15 cellular contexts compared by ENCODE assay signal in genomic region chr4:7832331-7832730, GRCh38.
DNase-seq lines count a peak whose midpoint lies in the region; ATAC-seq and TF ChIP-seq lines count a peak whose summit lies in the region.
"Had no signal": no experiment of that assay in that cellular context is flagged by ENCODE, and none has a peak within 500 bp of the region (broad histone marks: within the 10 kb centered on the region; RNA-seq: fewer than 3 reads in every experiment).

No MANE protein-coding gene starts in this region.

- peaks cover 4 to 10% of the 10 kb centered on the region in 2 donors for H3K4me1 ChIP-seq in ascending aorta
- peaks cover 0 to 46% (median 21%) of the 10 kb centered on the region in 4 donors for H3K4me1 ChIP-seq in tibial artery
- H3K4me1 ChIP-seq in trophoblast cell (ENCODE audit: control insufficient read depth in 1 of 2, insufficient read depth in 2 of 2, low read length in 2 of 2) = peaks cover 3 to 9% of the 10 kb centered on the region in 2 experiments

- no peak overlapping the region for H3K4me2 ChIP-seq in trophoblast cell (ENCODE audit: low read length)
- H3K4me2 ChIP-seq: PC-9 had no signal

- H3K9me3 ChIP-seq in ascending aorta (no peaks in the 10 kb centered on the region), tibial artery (no peaks in the 10 kb centered on the region), trophoblast cell (ENCODE audit: insufficient read depth, low read depth, low read length) (no peaks in the 10 kb centered on the region)
- H3K9me3 ChIP-seq: MG63 had no signal

- no peaks in the 10 kb centered on the region for H3K79me2 ChIP-seq in trophoblast cell (ENCODE audit: control insufficient read depth, insufficient read depth, low read length, poor library complexity)

- no peak overlapping the region for H4K8ac ChIP-seq in trophoblast cell (ENCODE audit: low read depth, low read length)

- H3K27ac Mint-ChIP-seq in activated naive CD8-positive, alpha-beta T cell = no peak overlapping the region
- H3K27ac Mint-ChIP-seq in activated naive CD8-positive, alpha-beta T cell treated with anti-CD3 and anti-CD28 coated beads, Interleukin-2, amount 50 U/mL, for 24 hours = no peak overlapping the region
- H3K27ac Mint-ChIP-seq in mesothelial cell of epicardium = peak overlapping the region; percentile 59
- no peak overlapping the region for H3K27ac Mint-ChIP-seq in activated T-helper 2 cell treated with anti-CD3 and anti-CD28 coated beads, Interferon-gamma antibody, Interleukin-2, Interleukin-4, amounts not matched to agents 10 μg/mL and 5 μg/mL and 100 μg/mL, durations not matched to agents 14 hours and 24 hours and 36 hours

- H3K79me1 ChIP-seq in trophoblast cell (ENCODE audit: low read length) = peaks cover 4% of the 10 kb centered on the region

- H3K4me3 ChIP-seq in ascending aorta (no peak overlapping the region), tibial artery (no peak overlapping the region), trophoblast cell (ENCODE audit: low read depth, low read length) (no peak overlapping the region)
- H3K4me3 ChIP-seq: MG63, PC-9 had no signal

- H3K4me1 Mint-ChIP-seq in activated naive CD8-positive, alpha-beta T cell (ENCODE audit: low read depth) = peaks cover 48% of the 10 kb centered on the region
- peaks cover 43% of the 10 kb centered on the region for H3K4me1 Mint-ChIP-seq in activated naive CD8-positive, alpha-beta T cell treated with anti-CD3 and anti-CD28 coated beads, Interleukin-2, amount 50 U/mL, for 24 hours
- peaks cover 41% of the 10 kb centered on the region for H3K4me1 Mint-ChIP-seq in mesothelial cell of epicardium
- peaks cover 54% of the 10 kb centered on the region for H3K4me1 Mint-ChIP-seq in activated T-helper 2 cell treated with anti-CD3 and anti-CD28 coated beads, Interferon-gamma antibody, Interleukin-2, Interleukin-4, amounts not matched to agents 10 μg/mL and 5 μg/mL and 100 μg/mL, durations not matched to agents 14 hours and 24 hours and 36 hours (ENCODE audit: low read depth)

- ATAC-seq in activated naive CD8-positive, alpha-beta T cell treated with anti-CD3 and anti-CD28 coated beads, Interleukin-2, amount 50 U/mL, for 24 hours = no peak
- ATAC-seq in GM21526 (IDR thresholded peaks at IDR 0.05; ENCODE audit: low FRiP score, unreplicated experiment) = no peak

- no CpG with 5 or more reads among the region's 6 CpGs for WGBS in trophoblast cell (ENCODE audit: extremely low coverage, insufficient coverage, insufficient read length)

- peak overlapping the region; percentile 56 for H3K4me3 Mint-ChIP-seq in activated naive CD8-positive, alpha-beta T cell
- no peak overlapping the region for H3K4me3 Mint-ChIP-seq in activated naive CD8-positive, alpha-beta T cell treated with anti-CD3 and anti-CD28 coated beads, Interleukin-2, amount 50 U/mL, for 24 hours
- no peak overlapping the region for H3K4me3 Mint-ChIP-seq in mesothelial cell of epicardium
- H3K4me3 Mint-ChIP-seq in activated T-helper 2 cell treated with anti-CD3 and anti-CD28 coated beads, Interferon-gamma antibody, Interleukin-2, Interleukin-4, amounts not matched to agents 10 μg/mL and 5 μg/mL and 100 μg/mL, durations not matched to agents 14 hours and 24 hours and 36 hours (ENCODE audit: low read depth) = no peak overlapping the region

- H3K14ac ChIP-seq in trophoblast cell (ENCODE audit: low read length) = no peak overlapping the region

- H2BK5ac ChIP-seq in trophoblast cell (ENCODE audit: low read depth, low read length, poor library complexity) = no peak overlapping the region

- H4K91ac ChIP-seq in trophoblast cell (ENCODE audit: low read depth, low read length) = no peak overlapping the region

- no peak overlapping the region for H2AFZ ChIP-seq in trophoblast cell (ENCODE audit: insufficient read depth, low read length, poor library complexity)
- H2AFZ ChIP-seq: PC-9 had no signal

- no peak overlapping the region for H2BK12ac ChIP-seq in trophoblast cell (ENCODE audit: low read length)

- H2BK120ac ChIP-seq in trophoblast cell (ENCODE audit: insufficient read depth, low read length, poor library complexity) = no peak overlapping the region

- no peaks in the 10 kb centered on the region for H3K36me3 ChIP-seq in ascending aorta
- no peaks in the 10 kb centered on the region for H3K36me3 ChIP-seq in tibial artery
- H3K36me3 ChIP-seq in trophoblast cell (ENCODE audit: control insufficient read depth in 1 of 2, insufficient read depth in 2 of 2, low read length in 2 of 2) = peaks cover 11 to 13% of the 10 kb centered on the region in 2 experiments

- no peak overlapping the region for H3K4ac ChIP-seq in trophoblast cell (ENCODE audit: low read depth, low read length)

- H3K27me3 ChIP-seq in ascending aorta (no peaks in the 10 kb centered on the region), tibial artery (no peaks in the 10 kb centered on the region), trophoblast cell (ENCODE audit: insufficient read depth, low read length) (no peaks in the 10 kb centered on the region)
- H3K27me3 ChIP-seq: MG63 had no signal

- H3K9ac ChIP-seq in trophoblast cell (ENCODE audit: low read length) = no peak overlapping the region

- H3K9me3 Mint-ChIP-seq in activated naive CD8-positive, alpha-beta T cell (ENCODE audit: low read depth) = peaks cover 9% of the 10 kb centered on the region
- no peaks in the 10 kb centered on the region for H3K9me3 Mint-ChIP-seq in activated naive CD8-positive, alpha-beta T cell treated with anti-CD3 and anti-CD28 coated beads, Interleukin-2, amount 50 U/mL, for 24 hours
- peaks cover 11% of the 10 kb centered on the region for H3K9me3 Mint-ChIP-seq in mesothelial cell of epicardium
- H3K9me3 Mint-ChIP-seq in activated T-helper 2 cell treated with anti-CD3 and anti-CD28 coated beads, Interferon-gamma antibody, Interleukin-2, Interleukin-4, amounts not matched to agents 10 μg/mL and 5 μg/mL and 100 μg/mL, durations not matched to agents 14 hours and 24 hours and 36 hours = peaks cover 10% of the 10 kb centered on the region

- no peak overlapping the region for H4K12ac ChIP-seq in trophoblast cell (ENCODE audit: low read depth, low read length)

- no peak for DNase-seq in activated naive CD8-positive, alpha-beta T cell treated with anti-CD3 and anti-CD28 coated beads, Interleukin-2, amount 50 U/mL, for 24 hours
- DNase-seq in ascending aorta (ENCODE audit: low spot score in 2 of 2) (no peak), mesothelial cell of epicardium (ENCODE audit: low spot score in 2 of 2, unreplicated experiment in 2 of 2) (no peak), tibial artery (no peak), trophoblast cell (no peak)
- DNase-seq in activated T-helper 2 cell treated with anti-CD3 and anti-CD28 coated beads, Interferon-gamma antibody, Interleukin-2, Interleukin-4, amounts not matched to agents 10 μg/mL and 5 μg/mL and 100 μg/mL, durations not matched to agents 14 hours and 24 hours and 36 hours (ENCODE audit: low spot score) = no peak
- DNase-seq: activated CD8-positive, alpha-beta memory T cell treated with anti-CD3 and anti-CD28 coated beads for 24 hours; activated gamma-delta T cell treated with Interleukin-2 at 50 U/mL for 16 hours; DMS 273 treated with DMSO at 0.1 percent for 48 hours; MG63; NCI-H187 treated with DMSO at 0.1 percent for 48 hours; NCI-H526; PC-9 had no signal

- H3K27ac ChIP-seq in ascending aorta (peak overlapping the region; percentile 79 to 81), tibial artery (peak overlapping the region; percentile 68 to 69), trophoblast cell (ENCODE audit: low read depth, low read length) (no peak overlapping the region)
- H3K27ac ChIP-seq: PC-9 had no signal

- H3K27me3 Mint-ChIP-seq in activated naive CD8-positive, alpha-beta T cell = no peaks in the 10 kb centered on the region
- no peaks in the 10 kb centered on the region for H3K27me3 Mint-ChIP-seq in activated naive CD8-positive, alpha-beta T cell treated with anti-CD3 and anti-CD28 coated beads, Interleukin-2, amount 50 U/mL, for 24 hours
- no peaks in the 10 kb centered on the region for H3K27me3 Mint-ChIP-seq in mesothelial cell of epicardium (ENCODE audit: low read depth)
- H3K27me3 Mint-ChIP-seq in activated T-helper 2 cell treated with anti-CD3 and anti-CD28 coated beads, Interferon-gamma antibody, Interleukin-2, Interleukin-4, amounts not matched to agents 10 μg/mL and 5 μg/mL and 100 μg/mL, durations not matched to agents 14 hours and 24 hours and 36 hours (ENCODE audit: low read depth) = no peaks in the 10 kb centered on the region

- TF ChIP-seq CTCF in ascending aorta (IDR thresholded peaks at IDR 0.05) (no peak), mesothelial cell of epicardium (IDR thresholded peaks at IDR 0.05; ENCODE audit: unreplicated experiment) (no peak), tibial artery (IDR thresholded peaks at IDR 0.05) (no peak)

- H3K18ac ChIP-seq in trophoblast cell (ENCODE audit: low read length) = no peak overlapping the region

- no peak overlapping the region for H2AK5ac ChIP-seq in trophoblast cell (ENCODE audit: low read length)

- intact Hi-C loops in ascending aorta (cut with DNase I) (no loop called here), tibial artery (cut with DNase I; ENCODE audit: low total_unique reads) (no loop called here)
- intact Hi-C loops in activated T-helper 2 cell treated with anti-CD3 and anti-CD28 coated beads, Interferon-gamma antibody, Interleukin-2, Interleukin-4, amounts not matched to agents 10 μg/mL and 5 μg/mL and 100 μg/mL, durations not matched to agents 14 hours and 24 hours and 36 hours (cut with micrococcal nuclease) = no loop called here

- H3K23ac ChIP-seq in trophoblast cell (ENCODE audit: low read length) = no peak overlapping the region

- H3K36me3 Mint-ChIP-seq in activated naive CD8-positive, alpha-beta T cell = peaks cover 30% of the 10 kb centered on the region
- H3K36me3 Mint-ChIP-seq in activated naive CD8-positive, alpha-beta T cell treated with anti-CD3 and anti-CD28 coated beads, Interleukin-2, amount 50 U/mL, for 24 hours (ENCODE audit: low read depth) = peaks cover 40% of the 10 kb centered on the region
- H3K36me3 Mint-ChIP-seq in mesothelial cell of epicardium = peaks cover 48% of the 10 kb centered on the region
- H3K36me3 Mint-ChIP-seq in activated T-helper 2 cell treated with anti-CD3 and anti-CD28 coated beads, Interferon-gamma antibody, Interleukin-2, Interleukin-4, amounts not matched to agents 10 μg/mL and 5 μg/mL and 100 μg/mL, durations not matched to agents 14 hours and 24 hours and 36 hours (ENCODE audit: low read depth) = peaks cover 69% of the 10 kb centered on the region
